ENCODE assay signal across 11 cellular contexts in the genomic region with DNA sequence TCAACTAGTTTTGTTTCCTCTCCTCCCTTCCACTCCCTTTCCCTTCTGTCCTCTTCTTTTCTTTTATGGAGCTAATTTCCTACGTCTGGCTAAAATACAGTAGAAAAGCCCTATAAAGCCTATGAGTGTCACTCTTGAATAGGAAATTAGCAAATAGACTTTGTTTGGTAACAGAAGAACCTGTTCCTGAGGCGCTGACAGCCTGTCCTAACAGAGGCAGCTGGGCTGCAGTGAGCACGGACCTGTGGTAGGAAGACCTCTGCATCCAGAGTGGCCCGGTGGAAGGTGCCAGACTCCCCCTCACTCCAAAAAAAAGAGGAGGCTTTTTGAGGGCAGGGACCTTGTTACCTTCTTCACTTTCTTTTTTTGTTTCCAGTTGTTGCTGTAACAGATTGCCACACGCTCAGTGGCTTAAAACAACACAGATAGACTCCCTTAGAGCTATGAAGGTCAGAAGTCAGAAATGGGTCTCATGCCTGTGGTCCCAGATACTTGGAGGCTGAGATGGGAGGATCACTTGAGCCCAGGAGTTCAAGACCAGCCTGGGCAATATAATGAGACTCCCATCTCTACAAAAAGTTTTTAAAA.
A peak's percentile ranks its signal among the peaks of the same experiment; 100 is the strongest.
DNase-seq lines count a peak whose midpoint lies in the region; ATAC-seq and TF ChIP-seq lines count a peak whose summit lies in the region.
"Had no signal": no experiment of that assay in that cellular context is flagged by ENCODE, and none has a peak within 500 bp of the region (broad histone marks: within the 10 kb centered on the region; RNA-seq: fewer than 3 reads in every experiment).

No MANE protein-coding gene starts in this region.

- no peaks in the 10 kb centered on the region for H3K79me1 ChIP-seq in trophoblast cell (ENCODE audit: low read length)

- POLR2A ChIA-PET in naive thymus-derived CD4-positive, alpha-beta T cell (lab: Charles Lee) = no interaction called here

- peaks cover 8% of the 10 kb centered on the region for H3K79me2 ChIP-seq in trophoblast cell (ENCODE audit: control insufficient read depth, insufficient read depth, low read length, poor library complexity)

- CTCF ChIA-PET in naive thymus-derived CD4-positive, alpha-beta T cell (lab: Charles Lee) = interaction anchor here (0.6 kb wide), 1 partner anchor 1024 kb away, joined by 3 read pairs; no protein-coding TSS in a partner anchor

- H3K4me1 Mint-ChIP-seq in naive thymus-derived CD4-positive, alpha-beta T cell = peaks cover 0 to 1% (median 0%) of the 10 kb centered on the region in 7 donors
- H3K4me1 Mint-ChIP-seq: central memory CD8-positive, alpha-beta T cell had no signal

- H3K36me3 ChIP-seq in ascending aorta (no peaks in the 10 kb centered on the region), left lung (peaks cover 0 to 15% of the 10 kb centered on the region in 2 donors), testis (ENCODE audit: low read depth, missing control alignments) (no peaks in the 10 kb centered on the region), trophoblast cell (ENCODE audit: control insufficient read depth in 1 of 2, insufficient read depth in 2 of 2, low read length in 2 of 2) (peaks cover 19 to 35% of the 10 kb centered on the region in 2 experiments)
- H3K36me3 ChIP-seq in naive thymus-derived CD4-positive, alpha-beta T cell (ENCODE audit: control insufficient read depth in 2 of 3, insufficient read depth in 3 of 3, low read length in 3 of 3) = no peaks in the 10 kb centered on the region

- no peak overlapping the region for H3K14ac ChIP-seq in trophoblast cell (ENCODE audit: low read length)

- H4K8ac ChIP-seq in trophoblast cell (ENCODE audit: low read depth, low read length) = no peak overlapping the region

- peaks cover 0 to 8% (median 0%) of the 10 kb centered on the region in 11 donors for H3K9me3 Mint-ChIP-seq in naive thymus-derived CD4-positive, alpha-beta T cell
- H3K9me3 Mint-ChIP-seq: activated T-cell treated with anti-CD3 and anti-CD28 coated beads, Interleukin-2, amount 50 U/mL, for 4 hours; central memory CD8-positive, alpha-beta T cell had no signal

- no peak for TF ChIP-seq POLR2A in testis (IDR thresholded peaks at IDR 0.05)

- H2AK5ac ChIP-seq in trophoblast cell (ENCODE audit: low read length) = no peak overlapping the region

- H3K18ac ChIP-seq in trophoblast cell (ENCODE audit: low read length) = no peak overlapping the region

- peaks cover 0 to 12% (median 0%) of the 10 kb centered on the region in 5 donors for H3K36me3 Mint-ChIP-seq in naive thymus-derived CD4-positive, alpha-beta T cell

- 42 to 52% methylated on average over 5 of the region's 5 CpGs for WGBS in testis, 2 donors
- WGBS in trophoblast cell (ENCODE audit: extremely low coverage, insufficient coverage, insufficient read length) = no CpG with 5 or more reads among the region's 5 CpGs

- TF ChIP-seq CTCF in ascending aorta (IDR thresholded peaks at IDR 0.05) = no peak
- no peak for TF ChIP-seq CTCF in left lung (IDR thresholded peaks at IDR 0.05)
- no peak for TF ChIP-seq CTCF in testis (IDR thresholded peaks at IDR 0.05)

- H3K27me3 ChIP-seq in ascending aorta (no peaks in the 10 kb centered on the region), left lung (no peaks in the 10 kb centered on the region), testis (no peaks in the 10 kb centered on the region), trophoblast cell (ENCODE audit: insufficient read depth, low read length) (no peaks in the 10 kb centered on the region)
- no peaks in the 10 kb centered on the region for H3K27me3 ChIP-seq in naive thymus-derived CD4-positive, alpha-beta T cell (ENCODE audit: control insufficient read depth in 2 of 2, insufficient read depth in 2 of 2, low read length in 2 of 2)

- H4K12ac ChIP-seq in trophoblast cell (ENCODE audit: low read depth, low read length) = no peak overlapping the region

- H2AFZ ChIP-seq in trophoblast cell (ENCODE audit: insufficient read depth, low read length, poor library complexity) = no peak overlapping the region

- peak; percentile 83 for ATAC-seq in left lung
- no peak for ATAC-seq in naive thymus-derived CD4-positive, alpha-beta T cell
- ATAC-seq: activated T-cell treated with anti-CD3 and anti-CD28 coated beads, Interleukin-2, amount 50 U/mL, for 4 hours had no signal

- no peak overlapping the region for H2BK5ac ChIP-seq in trophoblast cell (ENCODE audit: low read depth, low read length, poor library complexity)

- H3K4ac ChIP-seq in trophoblast cell (ENCODE audit: low read depth, low read length) = no peak overlapping the region

- peak in 2 of 3 experiments; percentile 36 to 47 for DNase-seq in NCI-H1417 (lab: John Stamatoyannopoulos, UW)
- no peak for DNase-seq in NCI-H1417 treated with DMSO at 0.1 percent for 48 hours (lab: John Stamatoyannopoulos, UW)
- no peak for DNase-seq in ascending aorta (ENCODE audit: low spot score in 2 of 2)
- no peak for DNase-seq in left lung
- DNase-seq in testis = no peak
- no peak for DNase-seq in NCI-H187 (lab: John Stamatoyannopoulos, UW)
- no peak for DNase-seq in naive thymus-derived CD4-positive, alpha-beta T cell
- DNase-seq in trophoblast cell = no peak
- DNase-seq: ACHN; activated T-cell treated with anti-CD3 and anti-CD28 coated beads, Interleukin-2, amount 50 U/mL, for 4 hours had no signal

- H2BK12ac ChIP-seq in trophoblast cell (ENCODE audit: low read length) = no peak overlapping the region

- no peak overlapping the region for H3K23ac ChIP-seq in trophoblast cell (ENCODE audit: low read length)

- no peak overlapping the region for H4K91ac ChIP-seq in trophoblast cell (ENCODE audit: low read depth, low read length)

- H3K4me1 ChIP-seq in ascending aorta = peaks cover 18 to 41% of the 10 kb centered on the region in 2 donors
- H3K4me1 ChIP-seq in left lung = peaks cover 12 to 38% of the 10 kb centered on the region in 2 donors
- H3K4me1 ChIP-seq in testis = peaks cover 35% of the 10 kb centered on the region
- H3K4me1 ChIP-seq in naive thymus-derived CD4-positive, alpha-beta T cell (ENCODE audit: control insufficient read depth in 2 of 2, insufficient read depth in 2 of 2, low read length in 2 of 2) = no peaks in the 10 kb centered on the region
- peaks cover 6 to 21% of the 10 kb centered on the region in 2 experiments for H3K4me1 ChIP-seq in trophoblast cell (ENCODE audit: control insufficient read depth in 1 of 2, insufficient read depth in 2 of 2, low read length in 2 of 2)

- no peaks in the 10 kb centered on the region for H3K9me3 ChIP-seq in ascending aorta
- no peaks in the 10 kb centered on the region for H3K9me3 ChIP-seq in left lung
- H3K9me3 ChIP-seq in testis = no peaks in the 10 kb centered on the region
- H3K9me3 ChIP-seq in naive thymus-derived CD4-positive, alpha-beta T cell (ENCODE audit: control insufficient read depth in 2 of 3, low read length in 3 of 3) = no peaks in the 10 kb centered on the region
- no peaks in the 10 kb centered on the region for H3K9me3 ChIP-seq in trophoblast cell (ENCODE audit: insufficient read depth, low read depth, low read length)

- H2BK120ac ChIP-seq in trophoblast cell (ENCODE audit: insufficient read depth, low read length, poor library complexity) = no peak overlapping the region

- H3K27me3 Mint-ChIP-seq in naive thymus-derived CD4-positive, alpha-beta T cell = peaks cover 4 to 32% (median 24%) of the 10 kb centered on the region in 5 donors

- no peak overlapping the region for H3K4me3 Mint-ChIP-seq in naive thymus-derived CD4-positive, alpha-beta T cell
- H3K4me3 Mint-ChIP-seq: activated T-cell treated with anti-CD3 and anti-CD28 coated beads, Interleukin-2, amount 50 U/mL, for 4 hours; central memory CD8-positive, alpha-beta T cell had no signal

- H3K27ac Mint-ChIP-seq in naive thymus-derived CD4-positive, alpha-beta T cell = no peak overlapping the region

- H3K4me3 ChIP-seq in ascending aorta (peak overlapping the region in 1 of 2 donors; percentile 12), left lung (no peak overlapping the region), testis (no peak overlapping the region), trophoblast cell (ENCODE audit: low read depth, low read length) (no peak overlapping the region)
- no peak overlapping the region for H3K4me3 ChIP-seq in naive thymus-derived CD4-positive, alpha-beta T cell (ENCODE audit: low read length)

- H3K27ac ChIP-seq in ascending aorta = peak overlapping the region; percentile 59 to 66
- H3K27ac ChIP-seq in left lung = peak overlapping the region; percentile 19 to 76
- H3K27ac ChIP-seq in testis = peak overlapping the region; percentile 13 to 62
- no peak overlapping the region for H3K27ac ChIP-seq in naive thymus-derived CD4-positive, alpha-beta T cell (ENCODE audit: low read depth, low read length)
- no peak overlapping the region for H3K27ac ChIP-seq in trophoblast cell (ENCODE audit: low read depth, low read length)

- H3K4me2 ChIP-seq in trophoblast cell (ENCODE audit: low read length) = no peak overlapping the region

- no peak overlapping the region for H3K9ac ChIP-seq in trophoblast cell (ENCODE audit: low read length)

- intact Hi-C loops in ascending aorta (cut with DNase I) = loop anchor here (5.0 to 10.0 kb wide), 3 partner anchors 97 to 720 kb away; partner anchors contain the start of genes NAPG and RAB31
- intact Hi-C loops in left lung (cut with DNase I) = no loop called here
- intact Hi-C loops in testis (cut with DNase I; ENCODE audit: low total_unique reads) = no loop called here
- intact Hi-C loops in naive thymus-derived CD4-positive, alpha-beta T cell (cut with micrococcal nuclease) = no loop called here

Comparison
In these comparisons a context has a peak if more than half of its experiments do, and no peak if none do; other contexts are left out.
1. DNase-seq: peak in NCI-H1417 (2 of 3); none in NCI-H1417 treated with DMSO at 0.1 percent for 48 hours (single experiment), ascending aorta (0 of 2), left lung (0 of 2), testis (single experiment), NCI-H187 (0 of 2), naive thymus-derived CD4-positive, alpha-beta T cell (0 of 9) and trophoblast cell (0 of 2).
2. H3K27ac ChIP-seq: peak in ascending aorta (2 of 2), left lung (2 of 2) and testis (2 of 2); none in naive thymus-derived CD4-positive, alpha-beta T cell (single experiment) and trophoblast cell (single experiment).